In the genomic region with DNA sequence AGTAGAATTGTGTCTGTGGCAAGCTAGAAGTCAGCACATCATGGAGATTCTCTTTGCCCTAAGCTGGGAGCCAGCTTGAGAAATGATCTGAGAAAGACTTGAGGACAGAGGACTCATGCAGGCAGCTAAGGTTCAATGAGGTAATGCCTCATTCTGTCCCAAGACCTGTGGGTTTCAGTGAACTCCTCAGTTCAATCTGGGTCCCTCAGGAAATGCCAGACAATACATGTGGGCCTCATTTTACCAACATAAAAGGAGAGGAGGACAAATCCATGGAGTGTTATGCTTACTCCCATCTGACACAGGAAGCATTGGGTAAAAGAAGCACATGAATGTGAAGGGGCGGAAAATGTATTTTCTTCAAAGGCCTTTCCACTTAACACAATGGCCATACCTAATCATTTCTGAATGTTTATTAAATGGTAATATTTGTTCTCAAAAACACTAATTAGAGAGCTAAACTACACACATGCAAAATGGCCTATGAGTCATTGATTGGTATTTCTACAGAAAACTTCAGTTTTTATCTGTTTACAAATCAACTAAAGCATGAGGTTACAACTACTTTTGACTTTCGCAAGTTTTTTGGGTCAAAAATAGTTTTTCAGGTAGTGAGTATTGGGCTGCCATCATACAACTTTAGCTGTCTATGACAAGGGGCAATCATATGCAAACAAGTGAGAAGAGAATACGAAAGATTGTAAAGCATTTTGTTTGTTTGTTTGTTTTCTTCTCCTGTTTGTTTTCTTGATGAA, we compare ENCODE assay signal across 21 cellular contexts.
A peak's percentile ranks its signal among the peaks of the same experiment; 100 is the strongest.
DNase-seq lines count a peak whose midpoint lies in the region; ATAC-seq, FAIRE-seq and TF ChIP-seq lines count a peak whose summit lies in the region.
"Had no signal": no experiment of that assay in that cellular context is flagged by ENCODE, and none has a peak within 500 bp of the region (broad histone marks: within the 10 kb centered on the region; RNA-seq: fewer than 3 reads in every experiment).

No MANE protein-coding gene starts in this region.

- DNase-seq in AG04450 (ENCODE audit: low read depth, low spot score): no peak
- DNase-seq in HCEC 1CT: peak; percentile 66
- peak; percentile 54 for DNase-seq in bronchial epithelial cell (ENCODE audit: low read depth)
- DNase-seq in mesenchymal stem cell: peak; percentile 72
- DNase-seq in NCI-H1105 (lab: John Stamatoyannopoulos, UW): no peak
- no peak for DNase-seq in thyroid gland
- DNase-seq in activated naive CD4-positive, alpha-beta T cell treated with Interleukin-2 at 50 U/mL for 16 hours: no peak
- DNase-seq: activated CD8-positive, alpha-beta memory T cell treated with anti-CD3 and anti-CD28 coated beads for 24 hours; amygdala; colonic mucosa; DND-41; MG63; NCI-H2029 treated with DMSO at 0.1 percent for 48 hours; NCI-H510A treated with DMSO at 0.1 percent for 48 hours; stimulated activated CD4-positive, alpha-beta T cell treated with anti-CD3 and anti-CD28 coated beads, Interleukin-15, amount 100 ng/mL, for 24 hours; stimulated activated naive CD4-positive, alpha-beta T cell had no signal

- peak overlapping the region; percentile 86 to 88 for H3K4ac ChIP-seq in mesenchymal stem cell (ENCODE audit: low read depth in 1 of 2, low read length in 2 of 2)

- H3K4me2 ChIP-seq in mesenchymal stem cell (ENCODE audit: low read length, poor library complexity, severe bottlenecking): no peak overlapping the region

- no peaks in the 10 kb centered on the region for H3K9me3 ChIP-seq in AG04450 (ENCODE audit: control insufficient read depth, insufficient read depth, low read length)
- no peaks in the 10 kb centered on the region for H3K9me3 ChIP-seq in mesenchymal stem cell (ENCODE audit: control insufficient read depth, low read length)
- H3K9me3 ChIP-seq in thyroid gland: no peaks in the 10 kb centered on the region
- H3K9me3 ChIP-seq: colonic mucosa, MG63, tibial nerve had no signal

- no peak for FAIRE-seq in bronchial epithelial cell (lab: Jason Lieb, UNC)
- FAIRE-seq: A204.1, keratinocyte had no signal

- no peak overlapping the region for H2BK15ac ChIP-seq in mesenchymal stem cell (ENCODE audit: low read depth, poor library complexity, severe bottlenecking)

- H2BK120ac ChIP-seq in mesenchymal stem cell (ENCODE audit: low read depth, low read length): peak overlapping the region; percentile 64

- H4K8ac ChIP-seq in mesenchymal stem cell (ENCODE audit: low read length): peak overlapping the region; percentile 45

- TF ChIP-seq CTCF in AG04450 (IDR thresholded peaks at IDR 0.05; ENCODE audit: low read depth, low read length) (no peak), bronchial epithelial cell (IDR thresholded peaks at IDR 0.05; ENCODE audit: insufficient read depth, low read length, severe bottlenecking) (no peak), thyroid gland (IDR thresholded peaks at IDR 0.05) (no peak)

- CTCF ChIA-PET in AG04450 (lab: Charles Lee): no interaction called here

- H4K91ac ChIP-seq in mesenchymal stem cell (ENCODE audit: low read length): peak overlapping the region; percentile 91

- H2AK5ac ChIP-seq in mesenchymal stem cell (ENCODE audit: low read length, severe bottlenecking): no peak overlapping the region

- peak overlapping the region in 1 of 2 experiments; percentile 48 for H3K14ac ChIP-seq in mesenchymal stem cell (ENCODE audit: low read length in 2 of 2)

- ATAC-seq in HG03354 (IDR thresholded peaks at IDR 0.05; ENCODE audit: poor library complexity, severe bottlenecking, unreplicated experiment): no peak

- intact Hi-C loops in thyroid gland (cut with DNase I): no loop called here

- H3K4me1 ChIP-seq in mesenchymal stem cell (ENCODE audit: control insufficient read depth, insufficient read depth, low read depth, low read length) (peaks cover 2% of the 10 kb centered on the region), thyroid gland (no peaks in the 10 kb centered on the region)
- H3K4me1 ChIP-seq: colonic mucosa, tibial nerve had no signal

- peak overlapping the region; percentile 54 for H2AFZ ChIP-seq in mesenchymal stem cell (ENCODE audit: low read depth, low read length)

- POLR2A ChIA-PET in AG04450 (lab: Yijun Ruan, JAX): interaction anchor here (0.7 to 1.4 kb wide), 6 partner anchors 11 to 381 kb away, joined by 3 to 4 read pairs (median 3); no protein-coding TSS in a partner anchor

- peak overlapping the region; percentile 46 to 89 for H3K18ac ChIP-seq in mesenchymal stem cell (ENCODE audit: low read depth in 1 of 2, low read length in 2 of 2)

- no peak overlapping the region for H2BK5ac ChIP-seq in mesenchymal stem cell (ENCODE audit: low read depth, low read length, poor library complexity, severe bottlenecking)

- H3K9ac ChIP-seq in mesenchymal stem cell (ENCODE audit: low read length): no peak overlapping the region

- no peaks in the 10 kb centered on the region for H3K36me3 ChIP-seq in bronchial epithelial cell (ENCODE audit: control insufficient read depth, insufficient read depth, low read length)
- H3K36me3 ChIP-seq in mesenchymal stem cell (ENCODE audit: control insufficient read depth in 1 of 2, insufficient read depth in 2 of 2, low read depth in 1 of 2, low read length in 2 of 2): no peaks in the 10 kb centered on the region
- no peaks in the 10 kb centered on the region for H3K36me3 ChIP-seq in thyroid gland
- H3K36me3 ChIP-seq: colonic mucosa, MG63, tibial nerve had no signal

- H3K27me3 ChIP-seq in AG04450 (ENCODE audit: control insufficient read depth, insufficient read depth, low read length) (no peaks in the 10 kb centered on the region), bronchial epithelial cell (ENCODE audit: control insufficient read depth, insufficient read depth, low read length) (no peaks in the 10 kb centered on the region), mesenchymal stem cell (ENCODE audit: control insufficient read depth in 1 of 2, insufficient read depth in 1 of 2, low read length in 2 of 2) (no peaks in the 10 kb centered on the region), thyroid gland (no peaks in the 10 kb centered on the region)
- H3K27me3 ChIP-seq: colonic mucosa, MG63, tibial nerve had no signal

- H3K79me1 ChIP-seq in mesenchymal stem cell (replicated peaks; ENCODE audit: low read length, poor library complexity, severe bottlenecking): no peaks in the 10 kb centered on the region

- 47% methylated on average over 2 of the region's 3 CpGs for WGBS in mesenchymal stem cell
- WGBS in thyroid gland, 2 donors: 93 to 97% methylated on average over 3 of the region's 3 CpGs

- TF ChIP-seq POLR2A in thyroid gland (IDR thresholded peaks at IDR 0.05): no peak

- H3K27ac ChIP-seq in AG04450 (ENCODE audit: low read depth, low read length): peak overlapping the region; percentile 80
- H3K27ac ChIP-seq in mesenchymal stem cell (ENCODE audit: low read length, poor library complexity, severe bottlenecking): no peak overlapping the region
- H3K27ac ChIP-seq in thyroid gland: no peak overlapping the region
- H3K27ac ChIP-seq: colonic mucosa, epithelial cell of prostate, tibial nerve had no signal

- peak overlapping the region; percentile 86 to 88 for H2BK12ac ChIP-seq in mesenchymal stem cell (ENCODE audit: low read length in 2 of 2)

- H3K23ac ChIP-seq in mesenchymal stem cell (ENCODE audit: low read length in 2 of 2): no peak overlapping the region

- H3K4me3 ChIP-seq in AG04450 (ENCODE audit: low read depth, low read length): no peak overlapping the region
- no peak overlapping the region for H3K4me3 ChIP-seq in bronchial epithelial cell (ENCODE audit: low read depth, low read length)
- no peak overlapping the region for H3K4me3 ChIP-seq in mesenchymal stem cell (ENCODE audit: insufficient read depth in 1 of 2, low read depth in 1 of 2, low read length in 2 of 2)
- no peak overlapping the region for H3K4me3 ChIP-seq in thyroid gland (replicated peaks in 1 of 3)
- H3K4me3 ChIP-seq: colonic mucosa, MG63, tibial nerve had no signal

Comparison
In these comparisons a context has a peak if more than half of its experiments do, and no peak if none do; other contexts are left out.
1. DNase-seq: peak in HCEC 1CT (single experiment), bronchial epithelial cell (single experiment) and mesenchymal stem cell (single experiment); none in AG04450 (single experiment), NCI-H1105 (single experiment), thyroid gland (0 of 2) and activated naive CD4-positive, alpha-beta T cell treated with Interleukin-2 at 50 U/mL for 16 hours (single experiment).